8 cellular contexts compared by ENCODE assay signal in the genomic region with DNA sequence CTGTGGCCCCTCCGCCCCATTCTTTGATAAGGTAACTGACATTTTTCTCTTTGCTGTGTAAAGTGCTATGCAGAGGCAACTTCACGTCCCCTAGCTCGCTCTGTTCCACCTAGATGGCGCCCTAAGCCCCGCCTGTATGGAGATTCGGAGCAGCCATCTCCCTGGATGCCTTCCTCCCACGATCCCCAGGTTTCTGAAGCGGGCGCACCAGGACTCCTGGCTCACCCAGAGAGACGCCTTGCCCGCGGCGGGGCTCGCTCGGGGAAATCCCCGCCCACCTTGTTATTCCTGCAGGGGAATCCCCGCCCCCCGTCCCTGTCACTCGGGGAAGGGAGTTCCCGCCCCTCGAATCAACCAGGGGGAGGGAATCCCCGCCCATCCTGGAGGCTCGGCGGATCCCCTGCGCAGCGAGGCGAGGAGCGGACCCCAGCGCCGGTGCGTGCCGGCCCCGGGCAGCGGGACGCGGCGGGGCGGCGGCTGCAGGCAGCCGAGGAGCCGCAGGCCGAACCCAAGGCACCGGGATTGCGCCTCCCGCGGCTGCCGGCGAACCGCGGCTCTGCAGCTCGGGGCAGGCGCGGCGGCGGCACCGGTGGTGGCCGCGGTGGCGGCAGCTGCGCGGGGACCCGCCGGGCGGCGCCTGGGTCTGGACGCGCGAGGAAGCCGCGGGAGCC. TPM values are rescaled to one million over a fixed set of nuclear protein-coding genes. Genes with fewer than 3 reads are reported as not detected.
DNase-seq lines count a peak whose midpoint lies in the region; ATAC-seq and TF ChIP-seq lines count a peak whose summit lies in the region.

Gene PDZD2, plus strand, starts transcription at position 384 of the 671 bp plus-strand sequence.

- peak within 1 kb of the TSS in 3 of 4 donors; percentile 32 to 54 (median 45) for H3K27ac ChIP-seq in gastroesophageal sphincter
- peak within 1 kb of the TSS; percentile 51 for H3K27ac ChIP-seq in substantia nigra (ENCODE audit: low read depth, low read length, poor library complexity, severe bottlenecking)

- H3K27me3 ChIP-seq in gastroesophageal sphincter, result peaks cover 6% of the 10 kb centered on the region

- DNase-seq in DMS79 treated with DMSO at 0.1 percent for 48 hours (lab: John Stamatoyannopoulos, UW), result peak; percentile 50
- DNase-seq in KG1 (lab: John Stamatoyannopoulos, UW), result peak; percentile 40
- DNase-seq in SHP77 (lab: John Stamatoyannopoulos, UW), result peak; percentile 84 to 92
- DNase-seq in activated gamma-delta T cell treated with Interleukin-2 at 50 U/mL for 16 hours, result peak; percentile 49
- DNase-seq in nucleus accumbens (lab: John Stamatoyannopoulos, UW), result peak in 55 of 56 donors; percentile 36 to 92 (median 78)
- DNase-seq in substantia nigra (lab: John Stamatoyannopoulos, UW), result peak; percentile 15 to 90 (median 71)

- ATAC-seq in GM21737 (IDR thresholded peaks at IDR 0.05; ENCODE audit: unreplicated experiment) (peak; percentile 74), gastroesophageal sphincter (peak; percentile 85)

- 2% methylated on average over 4 of the region's 70 CpGs; no CpG with 5 or more reads in 1 of the 2 donors for WGBS in gastroesophageal sphincter (ENCODE audit: low coverage in 1 of 2), 2 donors

- H3K4me3 ChIP-seq in gastroesophageal sphincter, result peak within 1 kb of the TSS; percentile 69 to 78

- TF ChIP-seq POLR2A in gastroesophageal sphincter (IDR thresholded peaks at IDR 0.05), result no peak

- peak in 3 of 4 experiments; percentile 47 to 60 (median 53) for TF ChIP-seq CTCF in gastroesophageal sphincter (IDR thresholded peaks at IDR 0.05)

- peaks cover 2 to 19% (median 10%) of the 10 kb centered on the region in 3 donors for H3K4me1 ChIP-seq in gastroesophageal sphincter

- no peak for TF ChIP-seq EP300 in gastroesophageal sphincter (IDR thresholded peaks at IDR 0.05)

- no peaks in the 10 kb centered on the region for H3K36me3 ChIP-seq in gastroesophageal sphincter

- H3K9me3 ChIP-seq in gastroesophageal sphincter, result no peaks in the 10 kb centered on the region

RNA-seq across cellular contexts. Expression of gene PDZD2, which starts in this region (rescaled TPM):
- total RNA-seq in gastroesophageal sphincter, result 10 to 100 TPM in 3 of 4 donors, 1 to 10 TPM in 1; 8.6 to 19.4 (median 14.0) TPM

Comparison
In these comparisons a context has a peak if more than half of its experiments do, and no peak if none do; other contexts are left out.
1. Peak in every context shown above with its lines: DNase-seq, ATAC-seq, H3K4me3 ChIP-seq and H3K27ac ChIP-seq.